In the genomic region with DNA sequence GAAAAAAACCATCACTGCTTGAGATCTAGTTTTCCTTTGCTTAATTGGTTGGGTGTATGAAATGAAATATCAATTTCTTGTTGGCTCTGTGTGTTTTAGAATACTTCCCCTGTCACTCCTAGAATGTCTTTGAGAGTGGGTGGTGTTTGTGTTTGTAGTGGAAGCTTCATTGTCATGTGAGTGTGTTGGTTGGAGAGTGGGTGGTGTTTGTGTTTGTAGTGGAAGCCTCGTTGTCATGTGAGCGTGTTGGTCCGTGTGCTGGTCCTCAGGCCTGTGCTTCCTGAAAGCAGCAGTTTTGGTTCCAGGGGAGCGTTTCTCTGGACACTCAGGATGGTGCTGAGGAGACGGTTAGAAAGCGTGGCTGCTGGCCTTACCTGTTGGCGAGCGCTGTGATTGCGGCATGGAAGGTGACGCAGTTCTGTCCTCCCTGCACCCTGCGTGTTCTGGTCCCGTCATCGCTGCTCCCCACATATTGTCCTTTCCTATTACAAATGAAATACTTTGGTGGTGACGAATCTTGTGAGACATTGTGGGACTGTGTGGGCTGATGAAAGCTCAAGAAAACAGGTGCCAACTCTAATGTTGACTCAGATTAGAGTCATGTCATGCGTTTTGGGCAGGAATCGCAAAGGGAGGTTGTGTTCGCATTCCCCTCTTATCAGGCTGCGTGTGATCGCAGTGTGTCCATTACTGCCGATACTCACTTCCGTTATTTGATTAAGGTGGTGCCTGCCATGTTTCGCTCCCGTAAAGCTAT, we compare ENCODE assay signal across 8 cellular contexts.
DNase-seq lines count a peak whose midpoint lies in the region; ATAC-seq and TF ChIP-seq lines count a peak whose summit lies in the region.

No MANE protein-coding gene starts in this region.

- peak; percentile 95 for DNase-seq in EH (ENCODE audit: low read depth)
- peak; percentile 57 to 61 for DNase-seq in activated CD4-positive, alpha-beta T cell treated with anti-CD3 and anti-CD28 coated beads, Interleukin-2, amount 50 U/mL, for 4 hours
- peak; percentile 100 for DNase-seq in fibroblast of mammary gland (ENCODE audit: low read depth)
- DNase-seq in stimulated activated CD4-positive, alpha-beta T cell treated with anti-CD3 and anti-CD28 coated beads, Interleukin-12 subunit alpha, Interleukin-12 subunit beta, amount 100 ng/mL, for 24 hours (ENCODE audit: low read depth in 2 of 2) = peak; percentile 42 to 54
- DNase-seq in UCSD-AML1 (lab: John Stamatoyannopoulos, UW; ENCODE audit: unreplicated experiment) = no peak
- no peak for DNase-seq in middle frontal gyrus (ENCODE audit: extremely low spot score, low spot score)
- no peak for DNase-seq in iPS-NIHi7 (ENCODE audit: extremely low spot score)

- TF ChIP-seq CTCF in fibroblast of mammary gland (conservative IDR thresholded peaks at IDR 0.05; ENCODE audit: control insufficient read depth, insufficient read depth, low read depth, low read length) = no peak

- peak overlapping the region; percentile 16 for H3K4me3 ChIP-seq in fibroblast of mammary gland (ENCODE audit: control insufficient read depth, low read depth, low read length)

- ATAC-seq in HG02623 (IDR thresholded peaks at IDR 0.05; ENCODE audit: unreplicated experiment) = no peak

Comparison
In these comparisons a context has a peak if more than half of its experiments do, and no peak if none do; other contexts are left out.
1. DNase-seq: peak in EH (single experiment), activated CD4-positive, alpha-beta T cell treated with anti-CD3 and anti-CD28 coated beads, Interleukin-2, amount 50 U/mL, for 4 hours (2 of 2), fibroblast of mammary gland (single experiment) and stimulated activated CD4-positive, alpha-beta T cell treated with anti-CD3 and anti-CD28 coated beads, Interleukin-12 subunit alpha, Interleukin-12 subunit beta, amount 100 ng/mL, for 24 hours (2 of 2); none in UCSD-AML1 (single experiment), middle frontal gyrus (single experiment) and iPS-NIHi7 (single experiment).